In genomic region chr1:12616709-12617373, GRCh38 we compare ENCODE assay signal across 1 cellular context.
TF ChIP-seq lines count a peak whose summit lies in the region.

No MANE protein-coding gene starts in this region.

TF ChIP-seq in HepG2, 621 proteins besides CTCF, POLR2A, EP300 and RAD21 (continues in another document):
- TF ChIP-seq ZNF615 (CRISPR knock-in tag; IDR thresholded peaks at IDR 0.05; ENCODE audit: borderline replicate concordance) (no peak), KAT7 (CRISPR knock-in tag; IDR thresholded peaks at IDR 0.05; ENCODE audit: borderline replicate concordance) (peak; percentile 92), SNAPC2 (CRISPR knock-in tag; IDR thresholded peaks at IDR 0.05) (no peak), KLF16 (CRISPR knock-in tag; IDR thresholded peaks at IDR 0.05) (no peak), ZSCAN20 (CRISPR knock-in tag; IDR thresholded peaks at IDR 0.05; ENCODE audit: borderline replicate concordance) (0 out of 2 replicates have a peak, but pooled peaks have one; percentile 50), ELF3 (CRISPR knock-in tag; IDR thresholded peaks at IDR 0.05) (0 out of 2 replicates have a peak, but pooled peaks have one; percentile 10), HNRNPL (IDR thresholded peaks at IDR 0.05; ENCODE audit: low read depth, low read length) (0 out of 2 replicates have a peak, but pooled peaks have one; percentile 70), ZBTB37 (CRISPR knock-in tag; IDR thresholded peaks at IDR 0.05) (no peak), SALL2 (CRISPR knock-in tag; IDR thresholded peaks at IDR 0.05) (0 out of 2 replicates have a peak, but pooled peaks have one; percentile 21), RBFOX2 (IDR thresholded peaks at IDR 0.05; ENCODE audit: low read depth, low read length) (peak; percentile 99), NR2F2 (IDR thresholded peaks at IDR 0.05; ENCODE audit: borderline replicate concordance, low read depth) (no peak), HOMEZ (CRISPR knock-in tag; IDR thresholded peaks at IDR 0.05; ENCODE audit: low read depth) (no peak), FOXC1 (CRISPR knock-in tag; IDR thresholded peaks at IDR 0.05; ENCODE audit: borderline replicate concordance) (0 out of 2 replicates have a peak, but pooled peaks have one; percentile 24), FOSL2 (CRISPR knock-in tag; IDR thresholded peaks at IDR 0.05) (peak; percentile 25; the same call in 1 of the 2 replicates), ZNF281 (CRISPR knock-in tag; IDR thresholded peaks at IDR 0.05; ENCODE audit: borderline replicate concordance) (0 out of 2 replicates have a peak, but pooled peaks have one; percentile 0), CREB1 (IDR thresholded peaks at IDR 0.05) (no peak), CREB1 (CRISPR knock-in tag; IDR thresholded peaks at IDR 0.05) (no peak), PTBP1 (IDR thresholded peaks at IDR 0.05; ENCODE audit: low read depth, low read length, poor library complexity, severe bottlenecking) (peak; percentile 50), MED13 (CRISPR knock-in tag; IDR thresholded peaks at IDR 0.05) (0 out of 2 replicates have a peak, but pooled peaks have one; percentile 15), ZNF350 (CRISPR knock-in tag; IDR thresholded peaks at IDR 0.05; ENCODE audit: borderline replicate concordance, low read depth) (0 out of 2 replicates have a peak, but pooled peaks have one; percentile 2), KDM5B (CRISPR knock-in tag; IDR thresholded peaks at IDR 0.05; ENCODE audit: borderline replicate concordance) (peak; percentile 27; the same call in 1 of the 2 replicates), PAF1 (CRISPR knock-in tag; IDR thresholded peaks at IDR 0.05) (peak; percentile 71; the same call in 1 of the 2 replicates), SAP130 (CRISPR knock-in tag; IDR thresholded peaks at IDR 0.05; ENCODE audit: low read depth) (peak; percentile 19; the same call in 1 of the 2 replicates), ZNF441 (CRISPR knock-in tag; IDR thresholded peaks at IDR 0.05; ENCODE audit: borderline replicate concordance) (peak; percentile 19; the same call in 1 of the 2 replicates), POLR2G (IDR thresholded peaks at IDR 0.05; ENCODE audit: low read depth, low read length) (peak; percentile 65), KDM5A (IDR thresholded peaks at IDR 0.05; ENCODE audit: borderline replicate concordance, low read length) (0 out of 2 replicates have a peak, but pooled peaks have one; percentile 18), GABPB1 (CRISPR knock-in tag; IDR thresholded peaks at IDR 0.05) (peak; percentile 55; the same call in 1 of the 2 replicates), MAF1 (CRISPR knock-in tag; IDR thresholded peaks at IDR 0.05; ENCODE audit: borderline replicate concordance) (0 out of 2 replicates have a peak, but pooled peaks have one; percentile 21), IKZF5 (CRISPR knock-in tag; IDR thresholded peaks at IDR 0.05) (peak; percentile 55; the same call in 1 of the 2 replicates), ZNF850 (CRISPR knock-in tag; conservative IDR thresholded peaks at IDR 0.05) (no peak), MIER3 (CRISPR knock-in tag; IDR thresholded peaks at IDR 0.05; ENCODE audit: borderline replicate concordance) (peak; percentile 12; the same call in 1 of the 2 replicates), ZHX2 (IDR thresholded peaks at IDR 0.05; ENCODE audit: low read depth) (no peak), ZHX2 (CRISPR knock-in tag; IDR thresholded peaks at IDR 0.05; ENCODE audit: borderline replicate concordance) (0 out of 2 replicates have a peak, but pooled peaks have one; percentile 8), HNF4A (CRISPR knock-in tag; IDR thresholded peaks at IDR 0.05) (no peak), AFF4 (CRISPR knock-in tag; IDR thresholded peaks at IDR 0.05) (peak; percentile 74), FOXA3 (CRISPR knock-in tag; IDR thresholded peaks at IDR 0.05) (no peak), ZFP62 (CRISPR knock-in tag; IDR thresholded peaks at IDR 0.05) (no peak), ZNF776 (CRISPR knock-in tag; IDR thresholded peaks at IDR 0.05) (no peak; the same call in 1 of the 2 replicates), PRDM15 (CRISPR knock-in tag; IDR thresholded peaks at IDR 0.05) (no peak), ZNF891 (CRISPR knock-in tag; IDR thresholded peaks at IDR 0.05) (peak; percentile 80), ZNF446 (CRISPR knock-in tag; IDR thresholded peaks at IDR 0.05) (no peak)
